Comparison of ENCODE assay signal across 8 cellular contexts in the genomic region with DNA sequence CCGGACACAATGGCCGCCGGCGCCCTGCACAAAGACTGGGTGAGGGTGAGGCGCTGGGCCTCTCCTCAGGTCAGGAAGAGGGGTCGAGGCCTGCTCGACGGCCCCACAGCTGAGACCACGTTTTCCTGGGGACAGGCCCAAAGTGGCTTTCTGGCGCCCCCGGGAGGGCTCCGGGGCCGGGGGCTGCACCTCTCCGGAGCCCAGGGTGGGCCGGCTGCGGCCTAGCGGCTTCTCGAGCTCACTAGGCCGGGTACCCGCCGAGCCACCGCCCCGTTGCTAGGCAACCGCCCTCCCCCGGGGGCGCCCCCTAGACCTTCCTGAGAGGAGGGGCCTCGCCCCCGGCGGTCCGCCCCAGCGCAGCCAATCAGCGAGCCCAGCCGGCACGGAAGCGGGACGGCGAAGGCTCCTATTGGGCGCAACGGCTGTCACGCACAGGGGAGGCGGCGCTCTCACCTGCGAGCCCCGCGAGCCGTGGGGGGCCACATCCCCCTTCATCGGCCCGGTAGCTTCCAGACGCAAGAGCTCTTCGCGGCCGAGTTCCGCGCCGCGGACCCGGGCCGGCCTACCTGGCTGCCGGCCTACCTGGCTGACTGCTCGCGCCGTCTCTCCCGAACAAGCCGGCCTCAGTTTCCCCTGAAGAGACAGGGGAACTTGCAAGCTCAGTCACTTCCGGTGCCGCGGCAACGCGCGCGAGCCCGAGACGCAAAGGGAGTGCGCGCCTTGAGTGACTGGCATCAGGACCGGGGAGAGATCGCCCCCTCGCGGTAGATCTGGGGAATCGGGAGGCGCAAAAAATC. TPM values are rescaled to one million over a fixed set of nuclear protein-coding genes. Genes with fewer than 3 reads are reported as not detected.
A peak's percentile ranks its signal among the peaks of the same experiment; 100 is the strongest.
DNase-seq lines count a peak whose midpoint lies in the region; ATAC-seq and TF ChIP-seq lines count a peak whose summit lies in the region.

No MANE protein-coding gene starts in this region.

- peak overlapping the region; percentile 75 to 90 for H3K4me3 ChIP-seq in uterus

- H3K9me3 ChIP-seq in uterus: no peaks in the 10 kb centered on the region

- H3K9me3 Mint-ChIP-seq in T-cell: no peaks in the 10 kb centered on the region

- H3K27ac ChIP-seq in uterus: peak overlapping the region; percentile 98 to 99

- peak overlapping the region; percentile 95 to 96 for H3K27ac Mint-ChIP-seq in T-cell

- peaks cover 4% of the 10 kb centered on the region for H3K36me3 Mint-ChIP-seq in T-cell

- TF ChIP-seq CTCF in GM13977 (IDR thresholded peaks at IDR 0.05; ENCODE audit: extremely low read depth, insufficient read depth, missing control alignments): peak; percentile 89
- TF ChIP-seq CTCF in uterus (IDR thresholded peaks at IDR 0.05): peak; percentile 91 to 97 (median 96)

- no peaks in the 10 kb centered on the region for H3K4me1 ChIP-seq in uterus

- POLR2A ChIA-PET in T-cell (lab: Charles Lee): interaction anchor here in 1 of 2 donors (0.5 to 1.6 kb wide), 4 partner anchors 9 to 62 kb away, joined by 3 to 13 read pairs (median 4); no protein-coding TSS in a partner anchor

- DNase-seq in GM13977 (ENCODE audit: low spot score) (peak; percentile 99), NCI-H1436 treated with DMSO at 0.1 percent for 48 hours (lab: John Stamatoyannopoulos, UW) (peak; percentile 85), T-cell (peak; percentile 94 to 98 (median 97)), amniotic stem cell (lab: John Stamatoyannopoulos, UW) (peak; percentile 90), left ventricle myocardium superior (peak; percentile 99), pulmonary artery endothelial cell (ENCODE audit: low read depth, low spot score) (peak; percentile 92), uterus (peak; percentile 97 to 98)

- H3K4me1 Mint-ChIP-seq in T-cell: peaks cover 39 to 41% (median 39%) of the 10 kb centered on the region in 3 donors

- ATAC-seq in HG02870 (IDR thresholded peaks at IDR 0.05; ENCODE audit: unreplicated experiment): peak; percentile 84
- ATAC-seq in T-cell (replicated peaks in 1 of 4): peak; percentile 91 to 94 (median 93)
- ATAC-seq in left ventricle myocardium superior: peak; percentile 95

- intact Hi-C loops in left ventricle myocardium superior (cut with micrococcal nuclease) (loop anchor here (5.0 kb wide), 1 partner anchor 61 kb away; no protein-coding TSS in a partner anchor), uterus (cut with DNase I; ENCODE audit: low total_unique reads) (loop anchor here (2.0 kb wide), 1 partner anchor 63 kb away; no protein-coding TSS in a partner anchor)

- in situ Hi-C loops in GM13977 (cut with MboI; ENCODE audit: low pct_unique_long_range_greater_than_20kb, low sequenced_read_pairs, unreplicated experiment): loop anchor here (10.0 kb wide), 1 partner anchor 59 kb away; no protein-coding TSS in a partner anchor

- peak overlapping the region; percentile 92 to 96 (median 92) for H3K4me3 Mint-ChIP-seq in T-cell

- no peaks in the 10 kb centered on the region for H3K36me3 ChIP-seq in uterus

- CTCF ChIA-PET in T-cell (lab: Charles Lee): interaction anchor here (0.6 to 9.4 kb wide), 42 partner anchors 9 to 386 kb away, joined by 3 to 282 read pairs (median 4); partner anchors contain the start of genes ID1 (in 1 of the 2), PDRG1 (in 1 of the 2), TM9SF4 (in 1 of the 2) and TPX2 (in 1 of the 2)

- TF ChIP-seq POLR2A in uterus (IDR thresholded peaks at IDR 0.05): peak; percentile 50 to 77

- no peaks in the 10 kb centered on the region for H3K27me3 ChIP-seq in uterus

- H3K27me3 Mint-ChIP-seq in T-cell: no peaks in the 10 kb centered on the region

RNA-seq across cellular contexts. Expression of gene BCL2L1, which starts 0.8 kb away (rescaled TPM):
- total RNA-seq in T-cell: 10 to 100 TPM; 26.6 to 33.8 (median 27.7) TPM
- total RNA-seq in left ventricle myocardium superior: 54.8 TPM
- total RNA-seq in pulmonary artery endothelial cell: 81.2 and 97.4 TPM in 2 replicates
- total RNA-seq in uterus: 100 to 1,000 TPM in 1 of 4 donors, 10 to 100 TPM in 3; 35.0 to 113 (median 57.4) TPM

RNA-seq across cellular contexts. Expression of gene TPX2, which starts 15.6 kb away (rescaled TPM):
- total RNA-seq in T-cell: 1 to 10 TPM in 4 of 5 donors, under 1 TPM in 1; 0.99 to 3.0 (median 1.4) TPM
- total RNA-seq in left ventricle myocardium superior: 0.72 TPM
- total RNA-seq in pulmonary artery endothelial cell: 39.3 and 82.0 TPM in 2 replicates
- 10 to 100 TPM in 1 of 4 donors, under 1 TPM in 2, not detected in 1; 0.12 to 32.4 (median 0.59) TPM for total RNA-seq in uterus

Comparison
In these comparisons a context has a peak if more than half of its experiments do, and no peak if none do; other contexts are left out.
1. Peak in every context shown above with its lines: DNase-seq, ATAC-seq, H3K4me3 ChIP-seq and H3K27ac ChIP-seq.